ENCODE assay signal across 7 cellular contexts in the genomic region with DNA sequence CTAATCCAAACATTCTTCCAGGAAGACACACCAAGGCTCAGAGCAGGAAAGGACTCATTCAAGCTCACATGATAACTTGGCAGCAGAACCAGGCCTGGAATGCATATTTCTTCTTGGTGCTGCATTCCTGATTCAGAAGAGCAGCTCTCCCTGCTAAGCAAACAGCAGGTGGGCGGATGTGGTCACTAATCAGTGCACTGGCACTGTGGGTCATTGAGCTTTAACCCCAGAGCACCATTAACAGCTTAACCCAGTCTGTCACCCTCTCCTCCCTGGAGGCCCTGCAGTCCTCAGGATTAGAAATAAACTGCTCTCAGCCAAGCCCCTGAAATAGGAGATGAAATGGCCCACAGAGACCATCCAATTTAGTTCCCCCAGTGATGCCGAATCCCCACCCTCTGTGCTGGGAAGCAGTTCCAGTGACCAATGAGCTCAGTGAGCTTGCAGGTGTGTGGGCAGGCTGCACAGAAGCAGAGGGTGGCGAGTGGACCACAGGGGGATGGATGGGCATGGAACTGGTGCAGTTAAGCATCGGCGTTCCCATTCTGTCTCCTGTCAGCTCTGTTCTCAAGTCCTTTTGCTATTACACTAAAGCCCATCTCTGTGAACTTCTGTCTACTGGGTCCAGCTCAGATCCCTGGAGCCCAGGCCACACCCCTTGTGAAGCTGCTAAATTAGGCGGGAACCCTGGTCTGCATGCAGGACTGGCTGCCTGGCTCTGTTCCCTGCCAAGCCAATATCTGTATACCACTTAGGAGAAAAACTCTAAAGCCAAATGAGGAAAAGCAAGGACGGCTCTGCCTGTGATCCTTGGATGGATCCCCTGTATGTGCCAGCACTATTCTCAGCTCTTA. TPM values are rescaled to one million over a fixed set of nuclear protein-coding genes. Genes with fewer than 3 reads are reported as not detected.
DNase-seq lines count a peak whose midpoint lies in the region; ATAC-seq and TF ChIP-seq lines count a peak whose summit lies in the region.

No MANE protein-coding gene starts in this region.

- no peaks in the 10 kb centered on the region for H3K36me3 Mint-ChIP-seq in activated naive CD8-positive, alpha-beta T cell treated with anti-CD3 and anti-CD28 coated beads, Interleukin-2, amount 50 U/mL, for 24 hours (ENCODE audit: low read depth)

- no peak overlapping the region for H3K4me3 Mint-ChIP-seq in activated naive CD8-positive, alpha-beta T cell treated with anti-CD3 and anti-CD28 coated beads, Interleukin-2, amount 50 U/mL, for 24 hours

- no peak overlapping the region for H3K27ac Mint-ChIP-seq in activated naive CD8-positive, alpha-beta T cell treated with anti-CD3 and anti-CD28 coated beads, Interleukin-2, amount 50 U/mL, for 24 hours

- no peaks in the 10 kb centered on the region for H3K27me3 ChIP-seq in adipocyte (replicated peaks; ENCODE audit: control insufficient read depth, insufficient read depth, low read length)
- H3K27me3 ChIP-seq in tibial nerve = no peaks in the 10 kb centered on the region

- H3K27ac ChIP-seq in tibial nerve = peak overlapping the region in 3 of 4 donors; percentile 19 to 67 (median 33)

- no peaks in the 10 kb centered on the region for H3K27me3 Mint-ChIP-seq in activated naive CD8-positive, alpha-beta T cell treated with anti-CD3 and anti-CD28 coated beads, Interleukin-2, amount 50 U/mL, for 24 hours

- no peaks in the 10 kb centered on the region for H3K4me1 Mint-ChIP-seq in activated naive CD8-positive, alpha-beta T cell treated with anti-CD3 and anti-CD28 coated beads, Interleukin-2, amount 50 U/mL, for 24 hours

- H3K36me3 ChIP-seq in adipocyte (ENCODE audit: control insufficient read depth, insufficient read depth, low read length, severe bottlenecking) (no peaks in the 10 kb centered on the region), tibial nerve (no peaks in the 10 kb centered on the region)

- no peak for TF ChIP-seq CTCF in tibial nerve (IDR thresholded peaks at IDR 0.05)

- no peaks in the 10 kb centered on the region for H3K9me3 ChIP-seq in adipocyte (ENCODE audit: control insufficient read depth, low read length)
- no peaks in the 10 kb centered on the region for H3K9me3 ChIP-seq in tibial nerve

- no peak for TF ChIP-seq POLR2A in tibial nerve (IDR thresholded peaks at IDR 0.05)

- H3K4me1 ChIP-seq in adipocyte (ENCODE audit: control insufficient read depth, insufficient read depth, low read length) (peaks cover 64% of the 10 kb centered on the region), tibial nerve (peaks cover 0 to 42% (median 10%) of the 10 kb centered on the region in 4 donors)

- peak overlapping the region; percentile 8 for H3K9ac ChIP-seq in adipocyte (ENCODE audit: low read length)

- DNase-seq in adipocyte (ENCODE audit: low read depth) = peak; percentile 62
- peak; percentile 73 for DNase-seq in hepatic stellate cell (ENCODE audit: low spot score)
- DNase-seq in tibial nerve (ENCODE audit: low spot score in 2 of 2) = no peak
- DNase-seq in activated naive CD8-positive, alpha-beta T cell treated with anti-CD3 and anti-CD28 coated beads, Interleukin-2, amount 50 U/mL, for 24 hours = no peak
- DNase-seq in activated gamma-delta T cell (lab: John Stamatoyannopoulos, UW) = no peak

- no peak overlapping the region for H3K4me3 ChIP-seq in adipocyte (ENCODE audit: low read length)
- H3K4me3 ChIP-seq in tibial nerve = no peak overlapping the region

- no peaks in the 10 kb centered on the region for H3K9me3 Mint-ChIP-seq in activated naive CD8-positive, alpha-beta T cell treated with anti-CD3 and anti-CD28 coated beads, Interleukin-2, amount 50 U/mL, for 24 hours

- 66 to 67% methylated on average over 7 of the region's 7 CpGs for WGBS in tibial nerve, 2 donors

- no peak for TF ChIP-seq EP300 in tibial nerve (IDR thresholded peaks at IDR 0.05)

- peak; percentile 70 for ATAC-seq in HG03108 (IDR thresholded peaks at IDR 0.05; ENCODE audit: unreplicated experiment)
- ATAC-seq in activated naive CD8-positive, alpha-beta T cell treated with anti-CD3 and anti-CD28 coated beads, Interleukin-2, amount 50 U/mL, for 24 hours = no peak
- ATAC-seq in GM18502 (IDR thresholded peaks at IDR 0.05; ENCODE audit: poor library complexity, unreplicated experiment) = no peak

RNA-seq across cellular contexts. Expression of a gene that starts 16.6 kb away (rescaled TPM):
- total RNA-seq in tibial nerve = 100 to 1,000 TPM in 1 of 4 donors, 10 to 100 TPM in 3; 62.1 to 113 (median 91.8) TPM

Comparison
In these comparisons a context has a peak if more than half of its experiments do, and no peak if none do; other contexts are left out.
1. DNase-seq: peak in adipocyte (single experiment) and hepatic stellate cell (single experiment); none in tibial nerve (0 of 2), activated naive CD8-positive, alpha-beta T cell treated with anti-CD3 and anti-CD28 coated beads, Interleukin-2, amount 50 U/mL, for 24 hours (single experiment) and activated gamma-delta T cell (single experiment).